11 cellular contexts compared by ENCODE assay signal in the genomic region with DNA sequence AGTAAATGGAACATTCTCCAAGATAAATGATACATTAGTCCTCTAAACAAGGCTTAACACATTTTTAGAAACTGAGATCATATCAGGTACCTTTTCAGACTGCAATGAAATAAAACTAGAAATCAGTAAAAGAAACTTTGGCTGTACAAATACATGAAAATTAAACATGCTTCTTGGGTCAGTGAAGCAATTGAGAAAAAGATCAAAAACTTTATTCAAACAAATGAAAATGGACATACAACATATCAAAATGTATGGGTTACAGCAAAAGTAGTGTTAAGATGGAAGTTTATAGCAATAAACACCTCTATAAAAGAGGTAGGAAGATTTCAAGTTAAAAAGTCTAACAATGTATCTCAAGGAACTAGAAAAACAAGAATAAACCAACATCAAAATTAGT.
"Had no signal": no experiment of that assay in that cellular context is flagged by ENCODE, and none has a peak within 500 bp of the region (broad histone marks: within the 10 kb centered on the region; RNA-seq: fewer than 3 reads in every experiment).

No MANE protein-coding gene starts in this region.

- H3K4me2 ChIP-seq: KMS-11 had no signal

- H3K4me3 ChIP-seq: GM23248, HAP-1 had no signal

- H3K9me3 Mint-ChIP-seq: HFFc6 had no signal

- H3K9me3 ChIP-seq: HAP-1 had no signal

- H3K9ac ChIP-seq: GM23248, KMS-11 had no signal

- H3K27ac Mint-ChIP-seq: HFFc6 had no signal

- ATAC-seq: HCT116 had no signal

- DNase-seq: GM23248, GOT3, H7, HFFc6, IMR-90, Karpas-422, KBM-7 had no signal

- FAIRE-seq: HTR-8/SVneo had no signal

- H3K27ac ChIP-seq: GM23248, KMS-11 had no signal

- H3K36me3 ChIP-seq: HAP-1 had no signal

- H3K4me3 Mint-ChIP-seq: HFFc6 had no signal

- H2AFZ ChIP-seq: GM23248 had no signal
